Comparison of ENCODE assay signal across 25 cellular contexts in genomic region chr1:95098196-95098595, GRCh38. TPM values are rescaled to one million over a fixed set of nuclear protein-coding genes. Genes with fewer than 3 reads are reported as not detected.
A peak's percentile ranks its signal among the peaks of the same experiment; 100 is the strongest.
DNase-seq lines count a peak whose midpoint lies in the region; ATAC-seq, FAIRE-seq and TF ChIP-seq lines count a peak whose summit lies in the region.
"Had no signal": no experiment of that assay in that cellular context is flagged by ENCODE, and none has a peak within 500 bp of the region (broad histone marks: within the 10 kb centered on the region; RNA-seq: fewer than 3 reads in every experiment).

No MANE protein-coding gene starts in this region.

- no peak overlapping the region for H3K27ac ChIP-seq in GM23338 (ENCODE audit: low read depth)
- no peak overlapping the region for H3K27ac ChIP-seq in K562 (ENCODE audit: extremely low read depth, low read depth, low read length)
- H3K27ac ChIP-seq in neutrophil: peak overlapping the region; percentile 77
- H3K27ac ChIP-seq: PC-9, prostate gland, SJSA1 had no signal

- no peak for TF ChIP-seq RAD21 in K562 (CRISPR knock-in tag; conservative IDR thresholded peaks at IDR 0.05 in 1 of 2, IDR thresholded peaks at IDR 0.05 in 1 of 2)

- H3K9me3 ChIP-seq in K562 (replicated peaks; ENCODE audit: control insufficient read depth, insufficient read depth, low read depth, low read length) (no peaks in the 10 kb centered on the region), neutrophil (no peaks in the 10 kb centered on the region)
- H3K9me3 ChIP-seq: prostate gland, SJSA1 had no signal

- H3K4me1 Mint-ChIP-seq in GM23338 (no peaks in the 10 kb centered on the region; the same call in 2 of the 3 replicates), type B pancreatic cell (ENCODE audit: unreplicated experiment) (no peaks in the 10 kb centered on the region)

- WGBS in K562 (ENCODE audit: insufficient coverage, low coverage, missing lambda C conversion rate): 65% methylated on average over 4 of the region's 4 CpGs

- intact Hi-C loops in K562 (cut with micrococcal nuclease): no loop called here

- no peaks in the 10 kb centered on the region for H3K9me3 Mint-ChIP-seq in GM23338
- H3K9me3 Mint-ChIP-seq in type B pancreatic cell: no peaks in the 10 kb centered on the region
- H3K9me3 Mint-ChIP-seq: activated T-cell treated with anti-CD3 and anti-CD28 coated beads, Interleukin-2, amount 50 U/mL, for 24 hours; CD8-positive, alpha-beta T cell had no signal

- no peak for TF ChIP-seq CTCF in GM23338 (conservative IDR thresholded peaks at IDR 0.05; ENCODE audit: low read depth in 2 of 2)
- no peak for TF ChIP-seq CTCF in K562 (IDR thresholded peaks at IDR 0.05 in 2 of 3, conservative IDR thresholded peaks at IDR 0.05 in 1 of 3; ENCODE audit: insufficient read depth in 2 of 3, low read depth in 1 of 3, low read length in 3 of 3)
- TF ChIP-seq CTCF in neutrophil (IDR thresholded peaks at IDR 0.05): no peak
- TF ChIP-seq CTCF in type B pancreatic cell (conservative IDR thresholded peaks at IDR 0.05): no peak

- H3K4me2 ChIP-seq in GM23338: no peak overlapping the region
- H3K4me2 ChIP-seq in K562 (ENCODE audit: insufficient read depth, low read length): no peak overlapping the region
- H3K4me2 ChIP-seq: PC-9 had no signal

- POLR2A ChIA-PET in K562 (lab: Yijun Ruan, JAX): no interaction called here

- H3K4me3 ChIP-seq in GM23338: no peak overlapping the region
- H3K4me3 ChIP-seq in K562: no peak overlapping the region
- H3K4me3 ChIP-seq in neutrophil (ENCODE audit: low read depth in 1 of 2, low read length in 1 of 2): peak overlapping the region in 1 of 2 experiments; percentile 25
- H3K4me3 ChIP-seq: PC-9, prostate gland, SJSA1 had no signal

- H4K20me1 ChIP-seq in GM23338 (replicated peaks; ENCODE audit: insufficient read depth): no peaks in the 10 kb centered on the region
- no peaks in the 10 kb centered on the region for H4K20me1 ChIP-seq in K562 (replicated peaks; ENCODE audit: control insufficient read depth, insufficient read depth, low read length)

- in situ Hi-C loops in K562 (cut with MboI): no loop called here

- H3K27ac Mint-ChIP-seq in GM23338 (no peak overlapping the region), type B pancreatic cell (no peak overlapping the region)
- H3K27ac Mint-ChIP-seq: activated CD8-positive, alpha-beta T cell treated with anti-CD3 and anti-CD28 coated beads, Interleukin-2, amount 10 ng/mL, durations not matched to agents 7 days and 5 days; activated T-cell treated with anti-CD3 and anti-CD28 coated beads, Interleukin-2, amount 50 U/mL, for 24 hours; CD8-positive, alpha-beta T cell had no signal

- H3K4me3 Mint-ChIP-seq in GM23338: no peak overlapping the region
- no peak overlapping the region for H3K4me3 Mint-ChIP-seq in type B pancreatic cell
- H3K4me3 Mint-ChIP-seq: activated CD8-positive, alpha-beta T cell treated with anti-CD3 and anti-CD28 coated beads, Interleukin-2, amount 10 ng/mL, durations not matched to agents 7 days and 5 days; activated T-cell treated with anti-CD3 and anti-CD28 coated beads, Interleukin-2, amount 50 U/mL, for 24 hours; CD8-positive, alpha-beta T cell had no signal

- no peak for DNase-seq in GM23338 (ENCODE audit: low spot score)
- DNase-seq in NOMO-1 treated with DMSO at 0.1 percent for 48 hours (lab: John Stamatoyannopoulos, UW; ENCODE audit: unreplicated experiment): peak; percentile 54
- no peak for DNase-seq in K562 (ENCODE audit: extremely low read depth in 1 of 4, low spot score in 3 of 4)
- no peak for DNase-seq in NCI-H526 (lab: John Stamatoyannopoulos, UW)
- DNase-seq in type B pancreatic cell (ENCODE audit: extremely low spot score, unreplicated experiment): no peak
- DNase-seq in GM12892 (ENCODE audit: insufficient read length): no peak
- DNase-seq: activated CD8-positive, alpha-beta T cell treated with anti-CD3 and anti-CD28 coated beads, Interleukin-2, amount 10 ng/mL, durations not matched to agents 7 days and 5 days; activated naive CD4-positive, alpha-beta T cell treated with Interleukin-2 at 50 U/mL for 16 hours; activated T-cell treated with anti-CD3 and anti-CD28 coated beads, Interleukin-2, amount 50 U/mL, for 24 hours; CD8-positive, alpha-beta T cell; DMS53; effector memory CD4-positive, alpha-beta T cell; left cardiac atrium; NCI-H1436 treated with DMSO at 0.1 percent for 48 hours; NCI-H2171; PC-9; stimulated activated CD4-positive, alpha-beta T cell treated with anti-CD3 and anti-CD28 coated beads, Interleukin-2, amount 100 ng/mL, for 24 hours; stimulated activated naive CD4-positive, alpha-beta T cell had no signal

- ATAC-seq in GM23338: no peak
- ATAC-seq in K562: no peak
- no peak for ATAC-seq in GM21717 (IDR thresholded peaks at IDR 0.05; ENCODE audit: unreplicated experiment)
- ATAC-seq: activated CD8-positive, alpha-beta T cell treated with anti-CD3 and anti-CD28 coated beads, Interleukin-2, amount 10 ng/mL, durations not matched to agents 7 days and 5 days; CD8-positive, alpha-beta T cell; esophagus mucosa; left cardiac atrium had no signal

- no peaks in the 10 kb centered on the region for H3F3A ChIP-seq in GM23338 (replicated peaks; ENCODE audit: low read depth)

- TF ChIP-seq EP300 in K562 (IDR thresholded peaks at IDR 0.05; ENCODE audit: low read length): no peak

- peak overlapping the region; percentile 48; the same call in 1 of the 2 replicates for H2AFZ ChIP-seq in GM23338
- peak overlapping the region; percentile 57; the same call in 1 of the 2 replicates for H2AFZ ChIP-seq in K562 (ENCODE audit: low read depth, low read length)
- H2AFZ ChIP-seq: PC-9 had no signal

- H3K9me1 ChIP-seq in K562 (ENCODE audit: control insufficient read depth, insufficient read depth, low read length): no peaks in the 10 kb centered on the region

- CTCF ChIA-PET in K562 (lab: Yijun Ruan, JAX; ENCODE audit: low intra/inter-chr PET ratio): no interaction called here

- H3K27me3 Mint-ChIP-seq in GM23338 (ENCODE audit: insufficient read depth, low read depth, poor library complexity) (no peaks in the 10 kb centered on the region), type B pancreatic cell (peaks cover 1% of the 10 kb centered on the region)

- no TSS peak for BruUV-seq in K562 (replicated peaks; lab: Mats Ljungman, UMichigan)

- H3K79me2 ChIP-seq in GM23338 (replicated peaks; ENCODE audit: insufficient read depth): no peaks in the 10 kb centered on the region
- H3K79me2 ChIP-seq in K562 (ENCODE audit: control insufficient read depth, insufficient read depth, low read length): no peaks in the 10 kb centered on the region

- no peaks in the 10 kb centered on the region for H3K9me2 ChIP-seq in GM23338 (ENCODE audit: insufficient read depth)

- no peaks in the 10 kb centered on the region for H3K4me1 ChIP-seq in GM23338 (ENCODE audit: insufficient read depth)
- H3K4me1 ChIP-seq in K562 (replicated peaks in 1 of 2; ENCODE audit: control insufficient read depth in 2 of 2, insufficient read depth in 2 of 2, low read length in 2 of 2): peaks cover 8 to 28% of the 10 kb centered on the region in 2 experiments; a peak in 4 of 5 replicates
- peaks cover 35 to 47% of the 10 kb centered on the region in 2 experiments for H3K4me1 ChIP-seq in neutrophil (ENCODE audit: control insufficient read depth in 1 of 2, insufficient read depth in 1 of 2, low read depth in 1 of 2, low read length in 1 of 2)
- H3K4me1 ChIP-seq: prostate gland had no signal

- no peaks in the 10 kb centered on the region for H3K27me3 ChIP-seq in GM23338 (ENCODE audit: insufficient read depth)
- no peaks in the 10 kb centered on the region for H3K27me3 ChIP-seq in K562 (ENCODE audit: control insufficient read depth in 2 of 2, insufficient read depth in 2 of 2, low read length in 2 of 2)
- peaks cover 16% of the 10 kb centered on the region for H3K27me3 ChIP-seq in neutrophil

- no peak overlapping the region for H3K9ac ChIP-seq in K562 (ENCODE audit: insufficient read depth in 1 of 2, low read depth in 2 of 2, low read length in 2 of 2)

- H3K36me3 ChIP-seq in GM23338 (ENCODE audit: insufficient read depth) (no peaks in the 10 kb centered on the region), K562 (ENCODE audit: control insufficient read depth, insufficient read depth, low read length) (no peaks in the 10 kb centered on the region), neutrophil (no peaks in the 10 kb centered on the region)
- H3K36me3 ChIP-seq: prostate gland, SJSA1 had no signal

- FAIRE-seq in K562 (lab: Jason Lieb, UNC) (peak; percentile 11), GM12892 (lab: Jason Lieb, UNC) (no peak)
- FAIRE-seq: H1 had no signal

- H3K36me3 Mint-ChIP-seq in GM23338 (ENCODE audit: low read depth): no peaks in the 10 kb centered on the region
- H3K36me3 Mint-ChIP-seq in type B pancreatic cell: no peaks in the 10 kb centered on the region
- H3K36me3 Mint-ChIP-seq: CD8-positive, alpha-beta T cell had no signal

- no peak for TF ChIP-seq POLR2A in K562 (conservative IDR thresholded peaks at IDR 0.05)
- no peak for TF ChIP-seq POLR2A in GM12892 (IDR thresholded peaks at IDR 0.05; ENCODE audit: low read depth, low read length)

RNA-seq across cellular contexts. Expression of gene TLCD4, which starts 19.0 kb away (rescaled TPM):
- 3.5 and 4.5 TPM in 2 replicates for total RNA-seq in GM23338 (2014; rRNA removed; shearing (Covaris generic))
- polyA plus RNA-seq in GM23338 (2016; fragmentation: Nextera tagmentation; extraction: Ambion mirVana): 2.8 and 4.2 TPM in 2 replicates
- 10.7 and 22.5 TPM in 2 replicates for total RNA-seq in K562 (2011; cell fraction: chromatin; rRNA removed; ENCODE audit: low replicate concordance)
- total RNA-seq in K562 (2011; cell fraction: nucleolus; rRNA removed): 7.2 and 9.1 TPM in 2 replicates
- total RNA-seq in K562 (2011; cell fraction: nucleoplasm; rRNA removed): 20.7 and 39.0 TPM in 2 replicates
- 7.6 and 10.3 TPM in 2 replicates for total RNA-seq in K562 (2014; rRNA removed)
- total RNA-seq in K562 (2014; rRNA removed; fragmentation: Illumina TruSeq; extraction: Trizol): 19.8 and 23.6 TPM in 2 replicates
- 6.8 and 7.5 TPM in 2 replicates for total RNA-seq in K562 (2015; rRNA removed; fragmentation: Illumina TruSeq; extraction: Trizol)
- total RNA-seq in K562 (2021): 13.9 and 16.5 TPM in 2 replicates
- polyA plus RNA-seq in K562 (2011; rRNA removed): 9.6 and 16.6 TPM in 2 replicates
- polyA plus RNA-seq in K562 (2011; cell fraction: cytosol; rRNA removed): 2.2 and 4.5 TPM in 2 replicates
- 2.3 and 2.7 TPM in 2 replicates for polyA plus RNA-seq in K562 (2011; cell fraction: nucleus; rRNA removed)
- polyA plus RNA-seq in K562 (2012): 5.0 and 5.7 TPM in 2 replicates
- 8.4 and 10.9 TPM in 2 replicates for polyA plus RNA-seq in K562 (2014; fragmentation: Illumina TruSeq; extraction: Trizol)
- 1 to 10 TPM; 3.5 to 5.0 TPM for polyA plus RNA-seq in K562 (2014; fragmentation: Nextera tagmentation; extraction: Ambion mirVana)
- 6.5 and 6.6 TPM in 2 replicates for polyA plus RNA-seq in K562 (2014; rRNA removed)
- 26.5 and 41.8 TPM in 2 replicates for polyA minus RNA-seq in K562 (2011; rRNA and poly(A)+ RNA removed)
- polyA minus RNA-seq in K562 (2011; cell fraction: cytosol; rRNA and poly(A)+ RNA removed): 8.3 and 10.7 TPM in 2 replicates
- polyA minus RNA-seq in K562 (2011; cell fraction: nucleus; rRNA and poly(A)+ RNA removed): 3.1 and 4.1 TPM in 2 replicates
- total RNA-seq in type B pancreatic cell (ENCODE audit: low replicate concordance): 6.9 and 17.7 TPM in 2 replicates
- polyA plus RNA-seq in GM12892 (2012; ENCODE audit: missing spikeins): 0.06 TPM
- total RNA-seq: activated CD8-positive, alpha-beta T cell treated with anti-CD3 and anti-CD28 coated beads, Interleukin-2, amount 10 ng/mL, durations not matched to agents 7 days and 5 days; glomerular endothelial cell had no signal

RNA-seq across cellular contexts. Expression of gene ALG14, which starts 25.4 kb away (rescaled TPM):
- total RNA-seq in GM23338 (2014; rRNA removed; shearing (Covaris generic)): 0.42 and 0.70 TPM in 2 replicates
- 2.8 and 4.1 TPM in 2 replicates for polyA plus RNA-seq in GM23338 (2016; fragmentation: Nextera tagmentation; extraction: Ambion mirVana)
- 1.6 and 2.1 TPM in 2 replicates for total RNA-seq in K562 (2011; cell fraction: chromatin; rRNA removed; ENCODE audit: low replicate concordance)
- 1.2 and 3.7 TPM in 2 replicates for total RNA-seq in K562 (2011; cell fraction: nucleolus; rRNA removed)
- 3.2 and 4.2 TPM in 2 replicates for total RNA-seq in K562 (2011; cell fraction: nucleoplasm; rRNA removed)
- 1.8 and 2.8 TPM in 2 replicates for total RNA-seq in K562 (2014; rRNA removed)
- 3.9 and 6.8 TPM in 2 replicates for total RNA-seq in K562 (2014; rRNA removed; fragmentation: Illumina TruSeq; extraction: Trizol)
- 2.6 and 3.3 TPM in 2 replicates for total RNA-seq in K562 (2015; rRNA removed; fragmentation: Illumina TruSeq; extraction: Trizol)
- 6.1 and 8.6 TPM in 2 replicates for total RNA-seq in K562 (2021)
- 2.8 and 2.9 TPM in 2 replicates for polyA plus RNA-seq in K562 (2011; rRNA removed)
- polyA plus RNA-seq in K562 (2011; cell fraction: cytosol; rRNA removed): 1.3 and 2.0 TPM in 2 replicates
- polyA plus RNA-seq in K562 (2011; cell fraction: nucleus; rRNA removed): 0.94 and 1.3 TPM in 2 replicates
- polyA plus RNA-seq in K562 (2012): 3.3 and 4.6 TPM in 2 replicates
- 4.7 and 4.9 TPM in 2 replicates for polyA plus RNA-seq in K562 (2014; fragmentation: Illumina TruSeq; extraction: Trizol)
- 10 to 100 TPM; 14.9 to 16.2 TPM for polyA plus RNA-seq in K562 (2014; fragmentation: Nextera tagmentation; extraction: Ambion mirVana)
- 2.2 and 2.8 TPM in 2 replicates for polyA plus RNA-seq in K562 (2014; rRNA removed)
- 1.6 and 2.0 TPM in 2 replicates for polyA minus RNA-seq in K562 (2011; rRNA and poly(A)+ RNA removed)
- polyA minus RNA-seq in K562 (2011; cell fraction: cytosol; rRNA and poly(A)+ RNA removed): 1.4 and 12.8 TPM in 2 replicates
- polyA minus RNA-seq in K562 (2011; cell fraction: nucleus; rRNA and poly(A)+ RNA removed): 1.5 and 4.4 TPM in 2 replicates
- total RNA-seq in type B pancreatic cell (ENCODE audit: low replicate concordance): 5.0 and 5.5 TPM in 2 replicates
- 0.95 TPM for polyA plus RNA-seq in GM12892 (2012; ENCODE audit: missing spikeins)
